10 cellular contexts compared by ENCODE assay signal in genomic region chr18:75456277-75456676, GRCh38. TPM values are rescaled to one million over a fixed set of nuclear protein-coding genes. Genes with fewer than 3 reads are reported as not detected.
A peak's percentile ranks its signal among the peaks of the same experiment; 100 is the strongest.
DNase-seq lines count a peak whose midpoint lies in the region; ATAC-seq and TF ChIP-seq lines count a peak whose summit lies in the region.
"Had no signal": no experiment of that assay in that cellular context is flagged by ENCODE, and none has a peak within 500 bp of the region (broad histone marks: within the 10 kb centered on the region; RNA-seq: fewer than 3 reads in every experiment).

No MANE protein-coding gene starts in this region.

- ATAC-seq in left ventricle myocardium superior (peak; percentile 33), sciatic nerve (peak; percentile 59), GM19467 (IDR thresholded peaks at IDR 0.05; ENCODE audit: unreplicated experiment) (no peak)

- DNase-seq in CD14-positive monocyte (ENCODE audit: low spot score) (no peak), left ventricle myocardium superior (no peak), sciatic nerve (ENCODE audit: low spot score) (no peak), amygdala (lab: John Stamatoyannopoulos, UW) (no peak), germinal center (ENCODE audit: low spot score) (no peak), NCI-H2227 (lab: John Stamatoyannopoulos, UW; ENCODE audit: unreplicated experiment) (no peak)
- peak; percentile 26 to 27 for DNase-seq in activated CD4-positive, alpha-beta T cell treated with anti-CD3 and anti-CD28 coated beads, Interleukin-2, amount 50 U/mL, for 48 hours

- TF ChIP-seq CTCF in CD14-positive monocyte (IDR thresholded peaks at IDR 0.05) = no peak

- H3K36me3 Mint-ChIP-seq in CD14-positive monocyte = peaks cover 0 to 3% of the 10 kb centered on the region in 2 donors

- peaks cover 39 to 54% (median 46%) of the 10 kb centered on the region in 3 donors for H3K27me3 Mint-ChIP-seq in CD14-positive monocyte (ENCODE audit: low read depth in 3 of 3)

- intact Hi-C loops in CD14-positive monocyte (cut with micrococcal nuclease) (no loop called here), left ventricle myocardium superior (cut with micrococcal nuclease) (no loop called here), sciatic nerve (cut with DNase I) (no loop called here)

- peak overlapping the region; percentile 28 to 85 for H3K4me3 Mint-ChIP-seq in CD14-positive monocyte

- peaks cover 10% of the 10 kb centered on the region for H3K4me1 Mint-ChIP-seq in CD14-positive monocyte

- no peak overlapping the region for H3K27ac Mint-ChIP-seq in CD14-positive monocyte

- peaks cover 8 to 27% (median 21%) of the 10 kb centered on the region in 7 donors for H3K9me3 Mint-ChIP-seq in CD14-positive monocyte

RNA-seq across cellular contexts. Expression of gene SMIM21, which starts 28.8 kb away (rescaled TPM):
- not detected for polyA plus RNA-seq in CD14-positive monocyte
- total RNA-seq in left ventricle myocardium superior (not detected), sciatic nerve (not detected)
- total RNA-seq: HT1080, lung had no signal
- polyA plus RNA-seq: lung had no signal

Comparison
In these comparisons a context has a peak if more than half of its experiments do, and no peak if none do; other contexts are left out.
1. DNase-seq: peak in activated CD4-positive, alpha-beta T cell treated with anti-CD3 and anti-CD28 coated beads, Interleukin-2, amount 50 U/mL, for 48 hours (2 of 2); none in CD14-positive monocyte (single experiment), left ventricle myocardium superior (single experiment), sciatic nerve (single experiment), amygdala (0 of 56), germinal center (single experiment) and NCI-H2227 (single experiment).